ENCODE assay signal across 13 cellular contexts in genomic region chr17:72580321-72581127, GRCh38.
DNase-seq lines count a peak whose midpoint lies in the region; ATAC-seq, FAIRE-seq and TF ChIP-seq lines count a peak whose summit lies in the region.
"Had no signal": no experiment of that assay in that cellular context is flagged by ENCODE, and none has a peak within 500 bp of the region (broad histone marks: within the 10 kb centered on the region; RNA-seq: fewer than 3 reads in every experiment).

No MANE protein-coding gene starts in this region.

- DNase-seq in HTR-8/SVneo (ENCODE audit: insufficient read length, low spot score) (no peak), NCI-H510A treated with DMSO at 0.1 percent for 48 hours (lab: John Stamatoyannopoulos, UW) (peak; percentile 85), epithelial cell of prostate (ENCODE audit: low read depth, low spot score) (peak; percentile 77), renal cortical epithelial cell (ENCODE audit: low read depth) (peak; percentile 66), SIG-M5 (lab: John Stamatoyannopoulos, UW) (no peak), erythroblast (lab: John Stamatoyannopoulos, UW) (no peak), NCI-H526 treated with DMSO at 0.1 percent for 48 hours (lab: John Stamatoyannopoulos, UW) (no peak), aorta (no peak)
- DNase-seq: activated CD8-positive, alpha-beta memory T cell treated with anti-CD3 and anti-CD28 coated beads, Interleukin-2, amount 10 ng/mL, durations not matched to agents 7 days and 5 days; activated naive CD8-positive, alpha-beta T cell treated with anti-CD3 and anti-CD28 coated beads, Interleukin-2, amount 10 ng/mL, durations not matched to agents 7 days and 5 days; Kasumi-1; right lobe of liver had no signal

- no peaks in the 10 kb centered on the region for H3K36me3 ChIP-seq in aorta (ENCODE audit: control insufficient read depth in 1 of 2, insufficient read depth in 2 of 2, low read length in 1 of 2)
- H3K36me3 ChIP-seq: right lobe of liver, tibial nerve had no signal

- peak; percentile 52 for FAIRE-seq in HTR-8/SVneo (lab: Jason Lieb, UNC)

- no peaks in the 10 kb centered on the region for H3K4me1 ChIP-seq in aorta (ENCODE audit: control insufficient read depth in 1 of 2, insufficient read depth in 2 of 2, low read length in 2 of 2)
- H3K4me1 ChIP-seq: right lobe of liver had no signal

- no peak overlapping the region for H3K4me3 ChIP-seq in aorta (ENCODE audit: low read length in 2 of 2)
- H3K4me3 ChIP-seq: right lobe of liver, tibial nerve had no signal

- TF ChIP-seq POLR2A in erythroblast (IDR thresholded peaks at IDR 0.05; ENCODE audit: low read length): no peak

- 56 to 62% methylated on average over 11 of the region's 11 CpGs for WGBS in aorta, 2 donors

- H3K27ac ChIP-seq in epithelial cell of prostate (peak overlapping the region; percentile 43), aorta (ENCODE audit: low read depth in 1 of 2, low read length in 2 of 2) (no peak overlapping the region)
- H3K27ac ChIP-seq: right lobe of liver, tibial nerve had no signal

- H3K9me3 ChIP-seq in aorta (ENCODE audit: control insufficient read depth, low read length): no peaks in the 10 kb centered on the region
- H3K9me3 ChIP-seq: right lobe of liver, tibial nerve had no signal

- ATAC-seq in aorta (ENCODE audit: low FRiP score): no peak
- ATAC-seq: activated CD8-positive, alpha-beta memory T cell treated with anti-CD3 and anti-CD28 coated beads, Interleukin-2, amount 10 ng/mL, durations not matched to agents 7 days and 5 days had no signal

- intact Hi-C loops in aorta (cut with DNase I): no loop called here

- no peaks in the 10 kb centered on the region for H3K27me3 ChIP-seq in aorta (ENCODE audit: control insufficient read depth in 1 of 2, insufficient read depth in 2 of 2, low read length in 1 of 2)
- H3K27me3 ChIP-seq: right lobe of liver, tibial nerve had no signal

Comparison
In these comparisons a context has a peak if more than half of its experiments do, and no peak if none do; other contexts are left out.
1. DNase-seq: peak in NCI-H510A treated with DMSO at 0.1 percent for 48 hours (single experiment), epithelial cell of prostate (single experiment) and renal cortical epithelial cell (single experiment); none in HTR-8/SVneo (single experiment), SIG-M5 (single experiment), erythroblast (0 of 2), NCI-H526 treated with DMSO at 0.1 percent for 48 hours (single experiment) and aorta (0 of 2).